ENCODE assay signal across 1 cellular context in genomic region chr4:184474261-184475095, GRCh38.
TF ChIP-seq lines count a peak whose summit lies in the region.

TSS of gene IRF2 (minus strand) at chr4:184474550. CDS start at chr4:184429064, 45,486 bp downstream.

TF ChIP-seq in HepG2, 621 proteins besides CTCF, POLR2A, EP300 and RAD21 (continued from another document and continues in another):
- TF ChIP-seq ARID5B (CRISPR knock-in tag; IDR thresholded peaks at IDR 0.05) (peak; percentile 84), WIZ (CRISPR knock-in tag; IDR thresholded peaks at IDR 0.05) (0 out of 2 replicates have a peak, but pooled peaks have one; percentile 34), HDAC1 (CRISPR knock-in tag; IDR thresholded peaks at IDR 0.05) (peak; percentile 90), CCDC6 (CRISPR knock-in tag; IDR thresholded peaks at IDR 0.05) (peak; percentile 90), ATF2 (CRISPR knock-in tag; IDR thresholded peaks at IDR 0.05) (peak; percentile 59; the same call in 1 of the 2 replicates), ZNF883 (CRISPR knock-in tag; IDR thresholded peaks at IDR 0.05; ENCODE audit: not compliant biosample characterization) (peak; percentile 29), EHMT2 (IDR thresholded peaks at IDR 0.05; ENCODE audit: borderline replicate concordance, low read depth, low read length) (no peak), MEIS1 (CRISPR knock-in tag; IDR thresholded peaks at IDR 0.05; ENCODE audit: borderline replicate concordance) (0 out of 2 replicates have a peak, but pooled peaks have one; percentile 36), ATF5 (CRISPR knock-in tag; IDR thresholded peaks at IDR 0.05; ENCODE audit: low read depth) (no peak), ZNF670 (CRISPR knock-in tag; IDR thresholded peaks at IDR 0.05; ENCODE audit: borderline replicate concordance) (no peak), ZNF746 (CRISPR knock-in tag; IDR thresholded peaks at IDR 0.05) (peak; percentile 100), LCORL (IDR thresholded peaks at IDR 0.05) (no peak), LCORL (CRISPR knock-in tag; IDR thresholded peaks at IDR 0.05) (peak; percentile 45; the same call in 1 of the 2 replicates), ATF4 (CRISPR knock-in tag; IDR thresholded peaks at IDR 0.05) (peak in 1 of 2 experiments; percentile 94; a peak in 2 of 4 replicates), ATM (IDR thresholded peaks at IDR 0.05; ENCODE audit: borderline replicate concordance) (no peak), KMT2B (CRISPR knock-in tag; IDR thresholded peaks at IDR 0.05) (peak; percentile 86), KDM5A (IDR thresholded peaks at IDR 0.05; ENCODE audit: borderline replicate concordance, low read length) (no peak; the same call in 1 of the 2 replicates), MATR3 (CRISPR knock-in tag; IDR thresholded peaks at IDR 0.05) (no peak), TAF1 (CRISPR knock-in tag; IDR thresholded peaks at IDR 0.05) (peak; percentile 77), PATZ1 (CRISPR knock-in tag; IDR thresholded peaks at IDR 0.05) (peak; percentile 85), ZNF10 (CRISPR knock-in tag; IDR thresholded peaks at IDR 0.05; ENCODE audit: borderline replicate concordance, low read depth) (no peak), ZNF24 (IDR thresholded peaks at IDR 0.05) (no peak), ZNF547 (CRISPR knock-in tag; IDR thresholded peaks at IDR 0.05) (no peak), GZF1 (CRISPR knock-in tag; IDR thresholded peaks at IDR 0.05) (no peak), ZSCAN5A (CRISPR knock-in tag; IDR thresholded peaks at IDR 0.05; ENCODE audit: borderline replicate concordance) (peak; percentile 82; the same call in 1 of the 2 replicates), ZFX (CRISPR knock-in tag; IDR thresholded peaks at IDR 0.05; ENCODE audit: low read depth) (peak; percentile 29), PHF8 (CRISPR knock-in tag; IDR thresholded peaks at IDR 0.05) (peak; percentile 74), ZNF772 (CRISPR knock-in tag; IDR thresholded peaks at IDR 0.05) (no peak), ZMYM2 (CRISPR knock-in tag; IDR thresholded peaks at IDR 0.05) (no peak), ZSCAN12 (CRISPR knock-in tag; IDR thresholded peaks at IDR 0.05) (peak; percentile 63; the same call in 1 of the 2 replicates), SMYD3 (CRISPR knock-in tag; IDR thresholded peaks at IDR 0.05) (no peak), BHLHE40 (IDR thresholded peaks at IDR 0.05; ENCODE audit: low read length) (peak; percentile 93), KAT2B (IDR thresholded peaks at IDR 0.05; ENCODE audit: borderline replicate concordance, low read depth, low read length) (no peak), HNRNPK (IDR thresholded peaks at IDR 0.05; ENCODE audit: low read depth, low read length, poor library complexity, severe bottlenecking) (peak; percentile 66), NCOA2 (CRISPR knock-in tag; IDR thresholded peaks at IDR 0.05) (peak; percentile 69), ELF3 (CRISPR knock-in tag; IDR thresholded peaks at IDR 0.05) (peak; percentile 84), ZNF20 (CRISPR knock-in tag; IDR thresholded peaks at IDR 0.05) (0 out of 2 replicates have a peak, but pooled peaks have one; percentile 28), ZNF576 (CRISPR knock-in tag; IDR thresholded peaks at IDR 0.05) (no peak), ERF (CRISPR knock-in tag; IDR thresholded peaks at IDR 0.05) (peak; percentile 79; the same call in 1 of the 2 replicates), ZBED4 (CRISPR knock-in tag; IDR thresholded peaks at IDR 0.05; ENCODE audit: borderline replicate concordance) (no peak), ZNF776 (CRISPR knock-in tag; IDR thresholded peaks at IDR 0.05) (peak; percentile 69; the same call in 1 of the 2 replicates), ZGPAT (CRISPR knock-in tag; IDR thresholded peaks at IDR 0.05) (peak; percentile 96), ZSCAN9 (CRISPR knock-in tag; IDR thresholded peaks at IDR 0.05; ENCODE audit: borderline replicate concordance) (peak; percentile 54; the same call in 1 of the 2 replicates), CEBPB (IDR thresholded peaks at IDR 0.05; ENCODE audit: borderline replicate concordance, low read depth, low read length) (peak; percentile 96), HMGA1 (CRISPR knock-in tag; conservative IDR thresholded peaks at IDR 0.05) (no peak), MAFK (conservative IDR thresholded peaks at IDR 0.05 in 1 of 2, IDR thresholded peaks at IDR 0.05 in 1 of 2; ENCODE audit: low read length in 2 of 2) (no peak), HNRNPLL (IDR thresholded peaks at IDR 0.05; ENCODE audit: low read depth, low read length, poor library complexity, severe bottlenecking) (peak; percentile 75), IKZF1 (IDR thresholded peaks at IDR 0.05) (no peak)
